Comparison of ENCODE assay signal across 1 cellular context in genomic region chr20:47359533-47360206, GRCh38.
A peak's percentile ranks its signal among the peaks of the same experiment; 100 is the strongest.
TF ChIP-seq lines count a peak whose summit lies in the region.

No MANE protein-coding gene starts in this region.

TF ChIP-seq in HepG2, 621 proteins besides CTCF, POLR2A, EP300 and RAD21 (continued from another document and continues in another):
- TF ChIP-seq ZBTB14 (CRISPR knock-in tag; IDR thresholded peaks at IDR 0.05) (no peak), ATF7 (IDR thresholded peaks at IDR 0.05) (no peak), ATF7 (CRISPR knock-in tag; IDR thresholded peaks at IDR 0.05) (no peak; the same call in 1 of the 2 replicates), ZFP36L2 (CRISPR knock-in tag; IDR thresholded peaks at IDR 0.05) (no peak), PAWR (CRISPR knock-in tag; IDR thresholded peaks at IDR 0.05; ENCODE audit: borderline replicate concordance) (no peak; the same call in 1 of the 2 replicates), ZNF564 (CRISPR knock-in tag; IDR thresholded peaks at IDR 0.05) (peak; percentile 59; the same call in 1 of the 2 replicates), ZNF615 (CRISPR knock-in tag; IDR thresholded peaks at IDR 0.05; ENCODE audit: borderline replicate concordance) (no peak), ZNF737 (CRISPR knock-in tag; IDR thresholded peaks at IDR 0.05; ENCODE audit: borderline replicate concordance) (no peak), CBFB (CRISPR knock-in tag; IDR thresholded peaks at IDR 0.05) (no peak), LRRFIP1 (CRISPR knock-in tag; conservative IDR thresholded peaks at IDR 0.05) (peak; percentile 23; the same call in 1 of the 2 replicates), RFX3 (CRISPR knock-in tag; IDR thresholded peaks at IDR 0.05) (no peak), NCOA2 (CRISPR knock-in tag; IDR thresholded peaks at IDR 0.05) (no peak), TCF7L2 (IDR thresholded peaks at IDR 0.05; ENCODE audit: low read depth, low read length) (no peak), ZNF318 (CRISPR knock-in tag; IDR thresholded peaks at IDR 0.05) (no peak; the same call in 1 of the 2 replicates), HES4 (CRISPR knock-in tag; IDR thresholded peaks at IDR 0.05; ENCODE audit: borderline replicate concordance) (no peak), ZNF781 (CRISPR knock-in tag; IDR thresholded peaks at IDR 0.05; ENCODE audit: borderline replicate concordance, not compliant biosample characterization) (peak; percentile 4), TAF1 (CRISPR knock-in tag; IDR thresholded peaks at IDR 0.05) (no peak), KDM2A (CRISPR knock-in tag; IDR thresholded peaks at IDR 0.05; ENCODE audit: borderline replicate concordance, low read depth) (no peak), RARA (CRISPR knock-in tag; IDR thresholded peaks at IDR 0.05) (no peak), ZNF619 (CRISPR knock-in tag; IDR thresholded peaks at IDR 0.05) (no peak), HNRNPK (IDR thresholded peaks at IDR 0.05; ENCODE audit: low read depth, low read length, poor library complexity, severe bottlenecking) (no peak), CREM (IDR thresholded peaks at IDR 0.05) (no peak), CREM (CRISPR knock-in tag; IDR thresholded peaks at IDR 0.05) (no peak), ARID5B (CRISPR knock-in tag; IDR thresholded peaks at IDR 0.05) (no peak), SP1 (IDR thresholded peaks at IDR 0.05) (no peak), SP1 (CRISPR knock-in tag; IDR thresholded peaks at IDR 0.05) (peak; percentile 7; the same call in 1 of the 2 replicates), GLI4 (CRISPR knock-in tag; IDR thresholded peaks at IDR 0.05; ENCODE audit: borderline replicate concordance) (no peak; the same call in 1 of the 2 replicates), ZNF749 (CRISPR knock-in tag; IDR thresholded peaks at IDR 0.05; ENCODE audit: borderline replicate concordance) (peak; percentile 48; the same call in 1 of the 2 replicates), ARID3A (IDR thresholded peaks at IDR 0.05; ENCODE audit: low read depth, low read length) (no peak), TP53 (CRISPR knock-in tag; conservative IDR thresholded peaks at IDR 0.05) (no peak; the same call in 1 of the 2 replicates), DNMT1 (CRISPR knock-in tag; IDR thresholded peaks at IDR 0.05) (no peak), PRDM4 (CRISPR knock-in tag; IDR thresholded peaks at IDR 0.05; ENCODE audit: borderline replicate concordance) (no peak), ZNF232 (CRISPR knock-in tag; IDR thresholded peaks at IDR 0.05; ENCODE audit: borderline replicate concordance) (no peak; the same call in 1 of the 2 replicates), ZNF264 (CRISPR knock-in tag; IDR thresholded peaks at IDR 0.05) (no peak), ATM (IDR thresholded peaks at IDR 0.05; ENCODE audit: borderline replicate concordance) (no peak), SIX4 (CRISPR knock-in tag; IDR thresholded peaks at IDR 0.05) (no peak; the same call in 1 of the 2 replicates), FOSL2 (CRISPR knock-in tag; IDR thresholded peaks at IDR 0.05) (no peak), DR1 (CRISPR knock-in tag; IDR thresholded peaks at IDR 0.05) (no peak; the same call in none of the 2 replicates), ZFYVE20 (CRISPR knock-in tag; IDR thresholded peaks at IDR 0.05; ENCODE audit: borderline replicate concordance, low read depth) (no peak), SIN3A (IDR thresholded peaks at IDR 0.05; ENCODE audit: borderline replicate concordance, low read depth, low read length) (no peak), THYN1 (CRISPR knock-in tag; IDR thresholded peaks at IDR 0.05; ENCODE audit: borderline replicate concordance, low read depth) (no peak), U2AF2 (IDR thresholded peaks at IDR 0.05; ENCODE audit: low read depth, low read length) (no peak), MXI1 (IDR thresholded peaks at IDR 0.05; ENCODE audit: borderline replicate concordance, low read depth, low read length) (no peak), ZFP36L1 (CRISPR knock-in tag; IDR thresholded peaks at IDR 0.05) (peak; percentile 65)
